In the genomic region with DNA sequence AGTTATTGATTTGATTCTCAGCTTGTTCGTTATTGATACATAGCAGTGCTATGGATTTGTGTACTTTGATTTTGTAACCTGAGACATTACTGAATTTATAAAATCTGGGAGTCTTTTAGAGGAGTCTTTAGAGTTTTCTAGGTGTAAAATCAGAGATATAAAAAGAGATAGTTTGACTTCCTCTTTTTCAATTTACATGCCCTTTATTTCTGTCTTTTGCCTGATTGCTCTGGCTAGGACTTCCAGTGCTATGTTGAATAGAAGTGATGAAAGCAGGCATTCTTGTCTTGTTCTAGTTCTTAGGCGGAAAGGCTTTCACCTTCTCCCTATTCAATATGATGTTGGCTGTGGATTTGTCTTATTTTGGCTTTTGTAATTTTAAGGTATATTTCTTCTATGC, we compare ENCODE assay signal across 24 cellular contexts.
DNase-seq lines count a peak whose midpoint lies in the region; ATAC-seq lines count a peak whose summit lies in the region.
"Had no signal": no experiment of that assay in that cellular context is flagged by ENCODE, and none has a peak within 500 bp of the region (broad histone marks: within the 10 kb centered on the region; RNA-seq: fewer than 3 reads in every experiment).

No MANE protein-coding gene starts in this region.

- H3K27me3 Mint-ChIP-seq in T-cell = no peaks in the 10 kb centered on the region
- H3K27me3 Mint-ChIP-seq: brain had no signal

- H3K36me3 Mint-ChIP-seq in T-cell = peaks cover 50% of the 10 kb centered on the region

- peak; percentile 47 for DNase-seq in SIG-M5 treated with dmso at 0.1 percent for 504 hours (lab: John Stamatoyannopoulos, UW; ENCODE audit: unreplicated experiment)
- DNase-seq in SIG-M5 (lab: John Stamatoyannopoulos, UW) = no peak
- DNase-seq in KBM-7 = peak; percentile 19
- no peak for DNase-seq in T-cell
- DNase-seq in midbrain (lab: John Stamatoyannopoulos, UW) = peak; percentile 4
- no peak for DNase-seq in NCI-H2227 treated with DMSO at 0.1 percent for 48 hours (lab: John Stamatoyannopoulos, UW)
- DNase-seq: 8988T; activated CD4-positive, alpha-beta T cell treated with anti-CD3 and anti-CD28 coated beads, Interleukin-2, amount 50 U/mL, for 1 hour; activated naive CD4-positive, alpha-beta T cell treated with Interleukin-2 at 50 U/mL for 16 hours; Caco-2; DMS79 treated with DMSO at 0.1 percent for 48 hours; head of caudate nucleus; HFFc6; kidney; lower lobe of right lung; NCI-H2081 treated with DMSO at 0.1 percent for 48 hours; NCI-H748 treated with DMSO at 0.1 percent for 48 hours; stimulated activated CD4-positive, alpha-beta T cell treated with anti-CD3 and anti-CD28 coated beads, Interleukin-1b, Interleukin-23, amount 100 ng/mL, for 48 hours; tibial artery had no signal

- peak overlapping the region in 1 of 3 donors; percentile 60 for H3K4me3 Mint-ChIP-seq in T-cell
- H3K4me3 Mint-ChIP-seq: brain, GM23338, HFFc6 had no signal

- CTCF ChIA-PET in T-cell (lab: Charles Lee) = no interaction called here

- POLR2A ChIA-PET in T-cell (lab: Charles Lee) = no interaction called here

- H3K27ac Mint-ChIP-seq in T-cell = peak overlapping the region; percentile 70 to 93
- H3K27ac Mint-ChIP-seq: brain, GM23338, HFFc6 had no signal

- ATAC-seq in T-cell (replicated peaks in 1 of 4) = no peak
- ATAC-seq in HG03159 (IDR thresholded peaks at IDR 0.05; ENCODE audit: unreplicated experiment) = no peak
- no peak for ATAC-seq in GM18502 (IDR thresholded peaks at IDR 0.05; ENCODE audit: poor library complexity, unreplicated experiment)
- ATAC-seq: GM23338, lower lobe of right lung, SK-N-SH treated with all-trans-retinoic acid at 6 μM for 48 hours had no signal

- H3K9me3 Mint-ChIP-seq in T-cell = peaks cover 3 to 5% (median 4%) of the 10 kb centered on the region in 3 donors
- H3K9me3 Mint-ChIP-seq: GM23338, HFFc6 had no signal

- H3K4me1 Mint-ChIP-seq in T-cell = peaks cover 65 to 80% (median 79%) of the 10 kb centered on the region in 3 donors
- H3K4me1 Mint-ChIP-seq: brain, GM23338 had no signal

- in situ Hi-C loops in KBM-7 (cut with MboI; ENCODE audit: low pct_unique_long_range_greater_than_20kb, low sequenced_read_pairs) = no loop called here

Comparison
In these comparisons a context has a peak if more than half of its experiments do, and no peak if none do; other contexts are left out.
1. DNase-seq: peak in SIG-M5 treated with dmso at 0.1 percent for 504 hours (single experiment), KBM-7 (single experiment) and midbrain (single experiment); none in SIG-M5 (single experiment), T-cell (0 of 34) and NCI-H2227 treated with DMSO at 0.1 percent for 48 hours (single experiment).